Comparison of ENCODE assay signal across 8 cellular contexts in the genomic region with DNA sequence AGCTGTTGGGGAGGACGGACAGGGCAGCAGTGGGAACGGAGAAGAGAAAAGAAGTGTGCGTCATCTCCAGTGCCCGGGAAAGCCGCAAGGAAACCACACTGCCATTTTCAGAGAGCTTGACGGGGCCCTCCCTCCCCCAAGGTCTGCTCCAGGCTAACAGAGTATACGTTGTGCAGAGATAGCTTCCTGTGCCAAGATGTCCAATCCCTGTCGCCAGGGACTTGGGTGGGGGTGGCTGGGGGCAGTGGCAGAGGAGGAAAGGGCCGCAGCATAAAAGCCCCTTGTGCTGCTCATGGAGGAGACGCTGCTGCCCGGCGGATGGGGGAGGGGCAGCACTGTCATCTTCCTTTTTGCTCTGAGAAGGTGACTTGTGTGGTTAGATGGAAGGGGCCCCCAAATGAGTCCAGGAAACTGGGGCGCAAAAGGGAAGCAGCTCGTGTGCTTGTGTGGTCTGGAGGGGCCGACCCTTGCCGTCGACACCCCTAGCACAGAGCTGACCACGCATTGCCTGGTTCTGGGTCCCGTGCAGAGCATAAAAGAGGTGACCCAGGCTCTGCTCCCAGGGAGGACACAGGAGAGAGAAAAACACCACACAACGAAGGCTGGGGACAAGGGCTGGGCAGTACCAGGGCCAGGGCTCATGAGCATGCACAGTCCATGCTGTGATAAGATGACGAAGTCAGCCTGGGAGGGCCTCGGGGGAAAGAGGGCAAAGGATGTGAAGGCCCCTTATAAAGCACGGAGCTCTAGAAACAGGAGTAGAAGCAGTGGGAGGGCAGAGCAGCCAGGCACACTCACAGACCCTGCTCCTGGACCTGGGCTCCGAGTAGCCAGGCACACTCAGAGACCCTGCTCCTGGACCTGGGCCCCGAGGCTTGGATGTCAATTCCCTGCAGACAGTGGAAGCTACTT.
DNase-seq lines count a peak whose midpoint lies in the region; ATAC-seq lines count a peak whose summit lies in the region.

No MANE protein-coding gene starts in this region.

- peak; percentile 78 for DNase-seq in SKM-1 treated with dmso at 0.1 percent for 144 hours (lab: John Stamatoyannopoulos, UW; ENCODE audit: unreplicated experiment)
- peak; percentile 76 for DNase-seq in activated naive CD8-positive, alpha-beta T cell treated with anti-CD3 and anti-CD28 coated beads, Interleukin-2, amount 10 ng/mL, durations not matched to agents 7 days and 5 days
- DNase-seq in stimulated activated CD4-positive, alpha-beta T cell treated with anti-CD3 and anti-CD28 coated beads, Interleukin-1b, Interleukin-23, amount 100 ng/mL, for 4 hours (ENCODE audit: low read depth in 2 of 2) = peak; percentile 8 to 12
- no peak for DNase-seq in G401 (ENCODE audit: low spot score)
- DNase-seq in inferior parietal cortex (ENCODE audit: extremely low spot score) = no peak
- no peak for DNase-seq in NCI-H2081 treated with DMSO at 0.1 percent for 48 hours (lab: John Stamatoyannopoulos, UW)
- no peak for DNase-seq in LoVo (ENCODE audit: low spot score)

- H3K27ac Mint-ChIP-seq in activated naive CD8-positive, alpha-beta T cell treated with anti-CD3 and anti-CD28 coated beads, Interleukin-2, amount 10 ng/mL, durations not matched to agents 7 days and 5 days = peak overlapping the region; percentile 93

- H3K36me3 Mint-ChIP-seq in activated naive CD8-positive, alpha-beta T cell treated with anti-CD3 and anti-CD28 coated beads, Interleukin-2, amount 10 ng/mL, durations not matched to agents 7 days and 5 days = no peaks in the 10 kb centered on the region

- H3K4me3 Mint-ChIP-seq in activated naive CD8-positive, alpha-beta T cell treated with anti-CD3 and anti-CD28 coated beads, Interleukin-2, amount 10 ng/mL, durations not matched to agents 7 days and 5 days = peak overlapping the region; percentile 83

- POLR2A ChIA-PET in activated naive CD8-positive, alpha-beta T cell treated with anti-CD3 and anti-CD28 coated beads, Interleukin-2, amount 10 ng/mL, durations not matched to agents 7 days and 5 days (lab: Charles Lee) = interaction anchor here (0.7 to 2.2 kb wide), 8 partner anchors 7 to 512 kb away, joined by 3 to 10 read pairs (median 4); a partner anchor contains a TSS

- H3K4me1 Mint-ChIP-seq in activated naive CD8-positive, alpha-beta T cell treated with anti-CD3 and anti-CD28 coated beads, Interleukin-2, amount 10 ng/mL, durations not matched to agents 7 days and 5 days = peaks cover 36% of the 10 kb centered on the region

- in situ Hi-C loops in G401 (cut with HindIII; ENCODE audit: low sequenced_read_pairs) = no loop called here

- no peaks in the 10 kb centered on the region for H3K9me3 Mint-ChIP-seq in activated naive CD8-positive, alpha-beta T cell treated with anti-CD3 and anti-CD28 coated beads, Interleukin-2, amount 10 ng/mL, durations not matched to agents 7 days and 5 days

- ATAC-seq in GM18909 (IDR thresholded peaks at IDR 0.05; ENCODE audit: poor library complexity, unreplicated experiment) = peak; percentile 74
- peak; percentile 87 for ATAC-seq in activated naive CD8-positive, alpha-beta T cell treated with anti-CD3 and anti-CD28 coated beads, Interleukin-2, amount 10 ng/mL, durations not matched to agents 7 days and 5 days (ENCODE audit: low read depth)

- H3K27me3 Mint-ChIP-seq in activated naive CD8-positive, alpha-beta T cell treated with anti-CD3 and anti-CD28 coated beads, Interleukin-2, amount 10 ng/mL, durations not matched to agents 7 days and 5 days = peaks cover 6% of the 10 kb centered on the region

Comparison
In these comparisons a context has a peak if more than half of its experiments do, and no peak if none do; other contexts are left out.
1. DNase-seq: peak in SKM-1 treated with dmso at 0.1 percent for 144 hours (single experiment), activated naive CD8-positive, alpha-beta T cell treated with anti-CD3 and anti-CD28 coated beads, Interleukin-2, amount 10 ng/mL, durations not matched to agents 7 days and 5 days (single experiment) and stimulated activated CD4-positive, alpha-beta T cell treated with anti-CD3 and anti-CD28 coated beads, Interleukin-1b, Interleukin-23, amount 100 ng/mL, for 4 hours (2 of 2); none in G401 (single experiment), inferior parietal cortex (single experiment), NCI-H2081 treated with DMSO at 0.1 percent for 48 hours (single experiment) and LoVo (single experiment).